In the genomic region with DNA sequence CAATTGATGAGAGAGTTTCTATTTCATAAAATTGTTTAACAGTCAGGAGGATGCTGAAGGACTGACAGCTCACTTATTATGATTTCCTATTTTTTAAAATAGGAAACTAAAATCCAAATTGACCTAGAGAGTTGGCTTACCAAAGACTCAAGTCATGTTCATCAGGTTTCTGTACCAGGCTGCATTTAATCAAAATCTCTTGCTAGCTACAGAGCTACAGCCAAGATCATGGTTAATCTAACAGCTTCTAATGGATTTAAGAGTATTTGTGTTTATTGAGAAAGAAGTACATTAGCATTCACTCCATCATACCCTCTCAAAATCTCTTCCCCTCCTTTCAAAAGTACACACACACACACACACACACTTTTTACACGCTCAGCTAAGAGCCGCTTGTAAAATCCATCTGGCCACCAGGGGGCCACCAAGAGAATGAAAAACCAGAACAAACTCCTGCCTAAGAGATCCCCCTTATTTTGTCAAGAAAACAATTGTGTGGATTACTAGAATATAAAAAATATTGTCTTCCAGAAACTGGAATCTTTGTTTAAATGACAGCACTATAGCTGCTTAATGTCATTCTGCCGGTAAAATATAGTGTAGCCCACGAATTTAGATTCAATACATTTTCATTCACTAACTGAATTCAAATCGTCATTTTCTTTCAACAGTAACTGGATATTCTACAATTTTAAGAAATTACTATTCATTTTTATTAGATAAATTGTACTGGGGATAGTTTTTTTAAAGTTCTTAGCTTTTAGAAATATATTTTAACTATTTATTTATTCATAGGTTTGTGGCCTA, we compare ENCODE assay signal across 8 cellular contexts.
A peak's percentile ranks its signal among the peaks of the same experiment; 100 is the strongest.
DNase-seq lines count a peak whose midpoint lies in the region; ATAC-seq and TF ChIP-seq lines count a peak whose summit lies in the region.

No MANE protein-coding gene starts in this region.

- no peaks in the 10 kb centered on the region for H3K36me3 ChIP-seq in fibroblast of lung (ENCODE audit: control insufficient read depth, insufficient read depth, low read length)

- H3K9ac ChIP-seq in fibroblast of lung (ENCODE audit: insufficient read depth, low read length): no peak overlapping the region

- H3K4me1 Mint-ChIP-seq in activated T-cell treated with anti-CD3 and anti-CD28 coated beads, Interleukin-2, amount 50 U/mL, for 4 hours (ENCODE audit: low read depth): peaks cover 13% of the 10 kb centered on the region
- no peaks in the 10 kb centered on the region for H3K4me1 Mint-ChIP-seq in nephron progenitor cell

- H3K4me1 ChIP-seq in fibroblast of lung (ENCODE audit: control insufficient read depth, extremely low read depth, insufficient read depth, low read length): no peaks in the 10 kb centered on the region

- H3K27me3 ChIP-seq in fibroblast of lung (ENCODE audit: control insufficient read depth, insufficient read depth, low read length): no peaks in the 10 kb centered on the region

- peaks cover 3% of the 10 kb centered on the region for H3K36me3 Mint-ChIP-seq in activated T-cell treated with anti-CD3 and anti-CD28 coated beads, Interleukin-2, amount 50 U/mL, for 4 hours (ENCODE audit: insufficient read depth)
- H3K36me3 Mint-ChIP-seq in nephron progenitor cell (ENCODE audit: low read depth): peaks cover 5% of the 10 kb centered on the region

- no peak overlapping the region for H3K27ac ChIP-seq in fibroblast of lung (ENCODE audit: insufficient read depth, low read length)

- H3K79me2 ChIP-seq in fibroblast of lung (ENCODE audit: control insufficient read depth, insufficient read depth, low read length): no peaks in the 10 kb centered on the region

- no peak overlapping the region for H3K4me3 ChIP-seq in fibroblast of lung (replicated peaks in 1 of 4; ENCODE audit: control extremely low read depth in 1 of 4, insufficient read depth in 1 of 4, low read depth in 3 of 4, low read length in 4 of 4)

- TF ChIP-seq CTCF in fibroblast of lung (conservative IDR thresholded peaks at IDR 0.05 in 1 of 2, IDR thresholded peaks at IDR 0.05 in 1 of 2; ENCODE audit: low read depth in 1 of 2, low read length in 2 of 2) (peak; percentile 76 to 81), nephron progenitor cell (IDR thresholded peaks at IDR 0.05) (peak; percentile 78)

- peaks cover 17% of the 10 kb centered on the region for H3K9me3 Mint-ChIP-seq in activated T-cell treated with anti-CD3 and anti-CD28 coated beads, Interleukin-2, amount 50 U/mL, for 4 hours
- peaks cover 44% of the 10 kb centered on the region for H3K9me3 Mint-ChIP-seq in nephron progenitor cell

- H3K27ac Mint-ChIP-seq in nephron progenitor cell: no peak overlapping the region

- DNase-seq in activated gamma-delta T cell treated with Interleukin-2 at 50 U/mL for 16 hours (peak; percentile 79), activated gamma-delta T cell (lab: John Stamatoyannopoulos, UW) (no peak), OCI-M1 (lab: John Stamatoyannopoulos, UW) (peak; percentile 69), fibroblast of lung (ENCODE audit: low read depth in 2 of 2) (peak; percentile 47 to 80), nephron progenitor cell (peak; percentile 75)
- peak; percentile 83 for DNase-seq in activated T-cell treated with anti-CD3 and anti-CD28 coated beads, Interleukin-2, amount 50 U/mL, for 4 hours
- DNase-seq in stimulated activated naive CD8-positive, alpha-beta T cell treated with anti-CD3 and anti-CD28 coated beads, Interleukin-15, Interleukin-2, amounts not matched to agents 100 U/mL and 50 U/mL, for 24 hours: peak; percentile 83

- H3K9me3 ChIP-seq in fibroblast of lung (ENCODE audit: control insufficient read depth, insufficient read depth, low read depth, low read length): no peaks in the 10 kb centered on the region

- no peak overlapping the region for H3K4me2 ChIP-seq in fibroblast of lung (ENCODE audit: extremely low read depth, insufficient read depth, low read length)

- H4K20me1 ChIP-seq in fibroblast of lung (ENCODE audit: control insufficient read depth, extremely low read depth, insufficient read depth, low read length): no peaks in the 10 kb centered on the region

- ATAC-seq in HG03095 (IDR thresholded peaks at IDR 0.05; ENCODE audit: unreplicated experiment): peak; percentile 89
- peak; percentile 55 to 59 for ATAC-seq in activated T-cell treated with anti-CD3 and anti-CD28 coated beads, Interleukin-2, amount 50 U/mL, for 4 hours
- ATAC-seq in stimulated activated naive CD8-positive, alpha-beta T cell treated with anti-CD3 and anti-CD28 coated beads, Interleukin-15, Interleukin-2, amounts not matched to agents 100 U/mL and 50 U/mL, for 24 hours: no peak

- no peak overlapping the region for H2AFZ ChIP-seq in fibroblast of lung (ENCODE audit: low read length)

- no peak overlapping the region for H3K4me3 Mint-ChIP-seq in activated T-cell treated with anti-CD3 and anti-CD28 coated beads, Interleukin-2, amount 50 U/mL, for 4 hours
- no peak overlapping the region for H3K4me3 Mint-ChIP-seq in nephron progenitor cell

- no peaks in the 10 kb centered on the region for H3K27me3 Mint-ChIP-seq in activated T-cell treated with anti-CD3 and anti-CD28 coated beads, Interleukin-2, amount 50 U/mL, for 4 hours (ENCODE audit: low read depth)
- no peaks in the 10 kb centered on the region for H3K27me3 Mint-ChIP-seq in nephron progenitor cell (ENCODE audit: low read depth, poor library complexity)
